In genomic region chr2:222318026-222318711, GRCh38 we compare ENCODE assay signal across 8 cellular contexts. TPM values are rescaled to one million over a fixed set of nuclear protein-coding genes. Genes with fewer than 3 reads are reported as not detected.
A peak's percentile ranks its signal among the peaks of the same experiment; 100 is the strongest.
DNase-seq lines count a peak whose midpoint lies in the region; ATAC-seq and TF ChIP-seq lines count a peak whose summit lies in the region.

No MANE protein-coding gene starts in this region.

- H3K36me3 Mint-ChIP-seq in WTC11 (no peaks in the 10 kb centered on the region), natural killer cell (peaks cover 12% of the 10 kb centered on the region)

- H3K79me2 ChIP-seq in fibroblast of lung (ENCODE audit: control insufficient read depth, insufficient read depth, low read length), result no peaks in the 10 kb centered on the region

- H2AFZ ChIP-seq in fibroblast of lung (ENCODE audit: low read length), result no peak overlapping the region

- H3K4me1 Mint-ChIP-seq in WTC11, result peaks cover 11% of the 10 kb centered on the region
- no peaks in the 10 kb centered on the region for H3K4me1 Mint-ChIP-seq in natural killer cell

- no peaks in the 10 kb centered on the region for H3K36me3 ChIP-seq in fibroblast of lung (ENCODE audit: control insufficient read depth, insufficient read depth, low read length)

- TF ChIP-seq CTCF in WTC11 (IDR thresholded peaks at IDR 0.05) (no peak), fibroblast of lung (conservative IDR thresholded peaks at IDR 0.05 in 1 of 2, IDR thresholded peaks at IDR 0.05 in 1 of 2; ENCODE audit: low read depth in 1 of 2, low read length in 2 of 2) (peak; percentile 46 to 53), natural killer cell (IDR thresholded peaks at IDR 0.05) (no peak)

- H3K27ac ChIP-seq in fibroblast of lung (ENCODE audit: insufficient read depth, low read length), result no peak overlapping the region

- no peaks in the 10 kb centered on the region for H3K9me3 ChIP-seq in fibroblast of lung (ENCODE audit: control insufficient read depth, insufficient read depth, low read depth, low read length)

- peak; percentile 77 for DNase-seq in DMS 273 treated with DMSO at 0.1 percent for 48 hours (lab: John Stamatoyannopoulos, UW)
- DNase-seq in NCI-H2171 (lab: John Stamatoyannopoulos, UW), result peak; percentile 87
- peak; percentile 83 for DNase-seq in WTC11 (ENCODE audit: low spot score)
- peak; percentile 66 to 78 for DNase-seq in fibroblast of lung (ENCODE audit: low read depth in 2 of 2)
- DNase-seq in natural killer cell, result no peak
- no peak for DNase-seq in effector CD4-positive, alpha-beta T cell

- no peak overlapping the region for H3K9ac ChIP-seq in fibroblast of lung (ENCODE audit: insufficient read depth, low read length)

- no peaks in the 10 kb centered on the region for H3K9me3 Mint-ChIP-seq in WTC11
- no peaks in the 10 kb centered on the region for H3K9me3 Mint-ChIP-seq in natural killer cell

- POLR2A ChIA-PET in WTC11 (lab: Charles Lee), result interaction anchor here (0.7 to 1.8 kb wide), 4 partner anchors 10 to 112 kb away, joined by 3 to 7 read pairs (median 5); no protein-coding TSS in a partner anchor

- peak overlapping the region; percentile 79 for H3K4me3 Mint-ChIP-seq in WTC11
- H3K4me3 Mint-ChIP-seq in natural killer cell, result peak overlapping the region; percentile 71

- H3K27me3 Mint-ChIP-seq in WTC11 (ENCODE audit: low read depth), result peaks cover 94% of the 10 kb centered on the region
- peaks cover 47 to 60% of the 10 kb centered on the region in 2 donors for H3K27me3 Mint-ChIP-seq in natural killer cell (ENCODE audit: low read depth in 2 of 2)

- intact Hi-C loops in natural killer cell (cut with micrococcal nuclease), result no loop called here

- CTCF ChIA-PET in WTC11 (lab: Charles Lee), result interaction anchor here (0.6 to 2.7 kb wide), 31 partner anchors 11 to 901 kb away, joined by 3 to 37 read pairs (median 4); partner anchors contain the start of gene SGPP2

- H3K27me3 ChIP-seq in fibroblast of lung (ENCODE audit: control insufficient read depth, insufficient read depth, low read length), result peaks cover 27% of the 10 kb centered on the region

- peak overlapping the region; percentile 35 to 56 (median 47) for H3K4me3 ChIP-seq in fibroblast of lung (replicated peaks in 1 of 4; ENCODE audit: control extremely low read depth in 1 of 4, insufficient read depth in 1 of 4, low read depth in 3 of 4, low read length in 4 of 4)

- H3K27ac Mint-ChIP-seq in WTC11 (no peak overlapping the region), natural killer cell (no peak overlapping the region)

- ATAC-seq in GM19043 (IDR thresholded peaks at IDR 0.05; ENCODE audit: low read depth, unreplicated experiment) (peak; percentile 35), HG03108 (IDR thresholded peaks at IDR 0.05; ENCODE audit: unreplicated experiment) (peak; percentile 40), WTC11 (peak; percentile 74), natural killer cell (no peak)

- no peaks in the 10 kb centered on the region for H4K20me1 ChIP-seq in fibroblast of lung (ENCODE audit: control insufficient read depth, extremely low read depth, insufficient read depth, low read length)

- H3K4me1 ChIP-seq in fibroblast of lung (ENCODE audit: control insufficient read depth, extremely low read depth, insufficient read depth, low read length), result no peaks in the 10 kb centered on the region

- H3K4me2 ChIP-seq in fibroblast of lung (ENCODE audit: extremely low read depth, insufficient read depth, low read length), result peak overlapping the region; percentile 83

TF ChIP-seq in WTC11, 78 proteins besides CTCF, POLR2A, EP300 and RAD21:
- TF ChIP-seq ESRRA (CRISPR knock-in tag; IDR thresholded peaks at IDR 0.05; ENCODE audit: borderline replicate concordance) (no peak), JUN (CRISPR knock-in tag; IDR thresholded peaks at IDR 0.05) (no peak), HMGXB4 (CRISPR knock-in tag; IDR thresholded peaks at IDR 0.05) (peak; percentile 30; the same call in 1 of the 2 replicates), ZSCAN18 (CRISPR knock-in tag; IDR thresholded peaks at IDR 0.05) (no peak), RELA (CRISPR knock-in tag; IDR thresholded peaks at IDR 0.05; ENCODE audit: borderline replicate concordance) (no peak), JAZF1 (CRISPR knock-in tag; IDR thresholded peaks at IDR 0.05) (no peak), CBFB (CRISPR knock-in tag; IDR thresholded peaks at IDR 0.05; ENCODE audit: low read depth) (no peak), NR1H2 (CRISPR knock-in tag; IDR thresholded peaks at IDR 0.05) (no peak), CREM (CRISPR knock-in tag; IDR thresholded peaks at IDR 0.05) (no peak), FOXJ3 (CRISPR knock-in tag; IDR thresholded peaks at IDR 0.05; ENCODE audit: borderline replicate concordance) (no peak), GTF2I (CRISPR knock-in tag; conservative IDR thresholded peaks at IDR 0.05) (no peak), TP53 (CRISPR knock-in tag; IDR thresholded peaks at IDR 0.05) (0 out of 2 replicates have a peak, but pooled peaks have one; percentile 16), ZNF232 (CRISPR knock-in tag; IDR thresholded peaks at IDR 0.05) (no peak), MAX (CRISPR knock-in tag; IDR thresholded peaks at IDR 0.05) (peak; percentile 50; the same call in 1 of the 2 replicates), ZNF138 (CRISPR knock-in tag; conservative IDR thresholded peaks at IDR 0.05) (no peak), SMAD3 (CRISPR knock-in tag; IDR thresholded peaks at IDR 0.05; ENCODE audit: borderline replicate concordance) (no peak)
- TF ChIP-seq, protein P1, sequence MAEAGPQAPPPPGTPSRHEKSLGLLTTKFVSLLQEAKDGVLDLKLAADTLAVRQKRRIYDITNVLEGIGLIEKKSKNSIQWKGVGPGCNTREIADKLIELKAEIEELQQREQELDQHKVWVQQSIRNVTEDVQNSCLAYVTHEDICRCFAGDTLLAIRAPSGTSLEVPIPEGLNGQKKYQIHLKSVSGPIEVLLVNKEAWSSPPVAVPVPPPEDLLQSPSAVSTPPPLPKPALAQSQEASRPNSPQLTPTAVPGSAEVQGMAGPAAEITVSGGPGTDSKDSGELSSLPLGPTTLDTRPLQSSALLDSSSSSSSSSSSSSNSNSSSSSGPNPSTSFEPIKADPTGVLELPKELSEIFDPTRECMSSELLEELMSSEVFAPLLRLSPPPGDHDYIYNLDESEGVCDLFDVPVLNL (CRISPR knock-in tag; IDR thresholded peaks at IDR 0.05; ENCODE audit: borderline replicate concordance, low read depth), result no peak
- TF ChIP-seq, protein P2, sequence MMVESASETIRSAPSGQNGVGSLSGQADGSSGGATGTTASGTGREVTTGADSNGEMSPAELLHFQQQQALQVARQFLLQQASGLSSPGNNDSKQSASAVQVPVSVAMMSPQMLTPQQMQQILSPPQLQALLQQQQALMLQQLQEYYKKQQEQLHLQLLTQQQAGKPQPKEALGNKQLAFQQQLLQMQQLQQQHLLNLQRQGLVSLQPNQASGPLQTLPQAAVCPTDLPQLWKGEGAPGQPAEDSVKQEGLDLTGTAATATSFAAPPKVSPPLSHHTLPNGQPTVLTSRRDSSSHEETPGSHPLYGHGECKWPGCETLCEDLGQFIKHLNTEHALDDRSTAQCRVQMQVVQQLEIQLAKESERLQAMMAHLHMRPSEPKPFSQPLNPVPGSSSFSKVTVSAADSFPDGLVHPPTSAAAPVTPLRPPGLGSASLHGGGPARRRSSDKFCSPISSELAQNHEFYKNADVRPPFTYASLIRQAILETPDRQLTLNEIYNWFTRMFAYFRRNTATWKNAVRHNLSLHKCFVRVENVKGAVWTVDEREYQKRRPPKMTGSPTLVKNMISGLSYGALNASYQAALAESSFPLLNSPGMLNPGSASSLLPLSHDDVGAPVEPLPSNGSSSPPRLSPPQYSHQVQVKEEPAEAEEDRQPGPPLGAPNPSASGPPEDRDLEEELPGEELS (CRISPR knock-in tag; IDR thresholded peaks at IDR 0.05), result 0 out of 2 replicates have a peak, but pooled peaks have one; percentile 34
- TF ChIP-seq, protein P3, sequence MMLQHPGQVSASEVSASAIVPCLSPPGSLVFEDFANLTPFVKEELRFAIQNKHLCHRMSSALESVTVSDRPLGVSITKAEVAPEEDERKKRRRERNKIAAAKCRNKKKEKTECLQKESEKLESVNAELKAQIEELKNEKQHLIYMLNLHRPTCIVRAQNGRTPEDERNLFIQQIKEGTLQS (CRISPR knock-in tag; conservative IDR thresholded peaks at IDR 0.05), result no peak

RNA-seq across cellular contexts. Expression of gene PAX3, which starts 19.4 kb away (rescaled TPM):
- total RNA-seq in WTC11 (2021), result not detected in 3 replicates
- not detected in 2 replicates for total RNA-seq in fibroblast of lung
- polyA plus RNA-seq in fibroblast of lung, result not detected in 2 replicates
- not detected in 2 replicates for polyA plus RNA-seq in fibroblast of lung (2012)
- polyA minus RNA-seq in fibroblast of lung (ENCODE audit: low replicate concordance), result not detected in 2 replicates
- not detected for total RNA-seq in natural killer cell

Comparison
In these comparisons a context has a peak if more than half of its experiments do, and no peak if none do; other contexts are left out.
1. DNase-seq: peak in DMS 273 treated with DMSO at 0.1 percent for 48 hours (single experiment), NCI-H2171 (single experiment), WTC11 (single experiment) and fibroblast of lung (2 of 2); none in natural killer cell (single experiment) and effector CD4-positive, alpha-beta T cell (single experiment).
2. ATAC-seq: peak in GM19043 (single experiment), HG03108 (single experiment) and WTC11 (single experiment); none in natural killer cell (0 of 3).
3. CTCF ChIP-seq: peak in fibroblast of lung (2 of 2); none in WTC11 (single experiment) and natural killer cell (single experiment).